34 cellular contexts compared by ENCODE assay signal in genomic region chr14:62130441-62130840, GRCh38.
"Had no signal": no experiment of that assay in that cellular context is flagged by ENCODE, and none has a peak within 500 bp of the region (broad histone marks: within the 10 kb centered on the region; RNA-seq: fewer than 3 reads in every experiment).

No MANE protein-coding gene starts in this region.

- H3K4me3 ChIP-seq: MG63 had no signal

- DNase-seq: Karpas-422, Kasumi-1, MG63, MM.1S, MV-4-11, NCI-H1048, NCI-H1092, NCI-H1092 treated with DMSO at 0.1 percent for 48 hours, NCI-H1105, NCI-H1105 treated with DMSO at 0.1 percent for 48 hours, NCI-H1417, NCI-H1417 treated with DMSO at 0.1 percent for 48 hours, NCI-H1436, NCI-H1436 treated with DMSO at 0.1 percent for 48 hours, NCI-H146, NCI-H1694, NCI-H1694 treated with DMSO at 0.1 percent for 48 hours, NCI-H187, NCI-H187 treated with DMSO at 0.1 percent for 48 hours, NCI-H1930, NCI-H2029, NCI-H2029 treated with DMSO at 0.1 percent for 48 hours, NCI-H2081, NCI-H2081 treated with DMSO at 0.1 percent for 48 hours, NCI-H2107, NCI-H2171, NCI-H2171 treated with DMSO at 0.1 percent for 48 hours, NCI-H2227 treated with DMSO at 0.1 percent for 48 hours, NCI-H226, NCI-H345, NCI-H446, NCI-H446 treated with DMSO at 0.1 percent for 48 hours, NCI-H510A, NCI-H510A treated with DMSO at 0.1 percent for 48 hours had no signal

- H3K9me3 ChIP-seq: MG63 had no signal

- H3K36me3 ChIP-seq: MG63 had no signal
